Comparison of ENCODE assay signal across 8 cellular contexts in genomic region chr5:149599375-149599774, GRCh38.
"Had no signal": no experiment of that assay in that cellular context is flagged by ENCODE, and none has a peak within 500 bp of the region (broad histone marks: within the 10 kb centered on the region; RNA-seq: fewer than 3 reads in every experiment).

No MANE protein-coding gene starts in this region.

- H3K36me3 ChIP-seq: HAP-1 had no signal

- ATAC-seq: HCT116 had no signal

- H3K27ac ChIP-seq: GM23248, KMS-11 had no signal

- H3K4me3 ChIP-seq: GM23248, HAP-1, K562 had no signal

- H3K4me1 ChIP-seq: HAP-1 had no signal

- DNase-seq: GM23248, GOT3, IMR-90, Kasumi-1 had no signal

- H3K4me2 ChIP-seq: KMS-11 had no signal

- H3K9me3 ChIP-seq: HAP-1 had no signal
